Comparison of ENCODE assay signal across 12 cellular contexts in the genomic region with DNA sequence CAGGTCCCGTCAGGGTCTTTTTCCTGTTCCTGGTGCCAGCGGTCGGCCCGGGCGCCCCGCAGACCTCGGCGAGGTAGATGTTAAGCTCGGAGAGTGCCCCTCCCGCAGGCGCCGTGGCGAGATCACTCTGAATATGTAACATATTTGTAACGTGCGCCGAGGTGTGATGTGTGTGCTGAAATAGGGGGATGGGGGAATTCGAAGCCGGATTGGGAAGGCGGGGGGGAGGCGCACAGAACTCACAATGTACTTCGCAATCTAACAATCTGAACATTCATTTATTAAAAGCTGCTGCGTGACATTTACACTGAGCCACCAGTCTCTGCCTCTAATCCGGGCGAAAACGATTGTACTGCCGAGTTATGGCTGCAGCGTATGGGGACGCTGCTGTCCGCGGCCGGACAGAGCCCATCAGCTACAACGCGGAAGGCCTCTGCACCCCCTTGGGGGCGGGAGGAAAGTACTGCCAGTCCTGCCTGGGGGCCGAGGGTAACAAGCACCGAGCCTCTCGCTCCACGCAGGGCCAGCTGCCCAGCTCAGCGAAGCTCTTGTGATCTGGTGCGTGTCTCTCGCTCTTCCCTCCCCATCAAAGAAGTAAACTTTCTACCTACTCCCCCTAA. TPM values are rescaled to one million over a fixed set of nuclear protein-coding genes. Genes with fewer than 3 reads are reported as not detected.
DNase-seq lines count a peak whose midpoint lies in the region; TF ChIP-seq lines count a peak whose summit lies in the region.
"Had no signal": no experiment of that assay in that cellular context is flagged by ENCODE, and none has a peak within 500 bp of the region (broad histone marks: within the 10 kb centered on the region; RNA-seq: fewer than 3 reads in every experiment).

No MANE protein-coding gene starts in this region.

- WGBS in spleen, 5 donors: 6 to 9% (median 6%) methylated on average over 30 to 41 of the region's 41 CpGs

- H3K27ac Mint-ChIP-seq in activated T-helper 1 cell treated with anti-CD3 and anti-CD28 coated beads, Interleukin-12 subunit alpha, Interleukin-12 subunit beta, Interleukin-2, Interleukin-4 antibody, amounts not matched to agents 30 ng/mL and 10 ng/mL and 1 ng/mL, durations not matched to agents 14 hours and 24 hours and 36 hours: peak overlapping the region; percentile 84

- H3K36me3 ChIP-seq in iPS-18a (ENCODE audit: control insufficient read depth, low read depth, low read length) (no peaks in the 10 kb centered on the region), spleen (no peaks in the 10 kb centered on the region)

- no peak for TF ChIP-seq POLR2A in spleen (IDR thresholded peaks at IDR 0.05)

- H3K9ac ChIP-seq in iPS-18a (ENCODE audit: low read length): no peak overlapping the region

- H3K9me3 Mint-ChIP-seq in activated T-helper 1 cell treated with anti-CD3 and anti-CD28 coated beads, Interleukin-12 subunit alpha, Interleukin-12 subunit beta, Interleukin-2, Interleukin-4 antibody, amounts not matched to agents 30 ng/mL and 10 ng/mL and 1 ng/mL, durations not matched to agents 14 hours and 24 hours and 36 hours: peaks cover 7% of the 10 kb centered on the region

- peaks cover 92% of the 10 kb centered on the region for H3K27me3 Mint-ChIP-seq in activated T-helper 1 cell treated with anti-CD3 and anti-CD28 coated beads, Interleukin-12 subunit alpha, Interleukin-12 subunit beta, Interleukin-2, Interleukin-4 antibody, amounts not matched to agents 30 ng/mL and 10 ng/mL and 1 ng/mL, durations not matched to agents 14 hours and 24 hours and 36 hours (ENCODE audit: insufficient read depth)

- peaks cover 54% of the 10 kb centered on the region for H3K4me1 Mint-ChIP-seq in activated T-helper 1 cell treated with anti-CD3 and anti-CD28 coated beads, Interleukin-12 subunit alpha, Interleukin-12 subunit beta, Interleukin-2, Interleukin-4 antibody, amounts not matched to agents 30 ng/mL and 10 ng/mL and 1 ng/mL, durations not matched to agents 14 hours and 24 hours and 36 hours (ENCODE audit: low read depth)

- H3K4me1 ChIP-seq in iPS-18a (ENCODE audit: control insufficient read depth, low read depth, low read length): peaks cover 48% of the 10 kb centered on the region
- peaks cover 18 to 82% (median 62%) of the 10 kb centered on the region in 6 donors for H3K4me1 ChIP-seq in spleen

- H3K4me3 Mint-ChIP-seq in activated T-helper 1 cell treated with anti-CD3 and anti-CD28 coated beads, Interleukin-12 subunit alpha, Interleukin-12 subunit beta, Interleukin-2, Interleukin-4 antibody, amounts not matched to agents 30 ng/mL and 10 ng/mL and 1 ng/mL, durations not matched to agents 14 hours and 24 hours and 36 hours: peak overlapping the region; percentile 47
- H3K4me3 Mint-ChIP-seq: activated B cell treated with CpG ODN at 0.5 μM for 24 hours had no signal

- intact Hi-C loops in activated T-helper 1 cell treated with anti-CD3 and anti-CD28 coated beads, Interleukin-12 subunit alpha, Interleukin-12 subunit beta, Interleukin-2, Interleukin-4 antibody, amounts not matched to agents 30 ng/mL and 10 ng/mL and 1 ng/mL, durations not matched to agents 14 hours and 24 hours and 36 hours (cut with micrococcal nuclease): loop anchor here (1.0 to 10.0 kb wide), 3 partner anchors 18 to 679 kb away; a partner anchor contains a TSS
- intact Hi-C loops in spleen (cut with DNase I; ENCODE audit: low total_unique reads): loop anchor here (10.0 kb wide), 1 partner anchor 119 kb away; no protein-coding TSS in a partner anchor

- H3K27me3 ChIP-seq in iPS-18a (ENCODE audit: control insufficient read depth, insufficient read depth, low read length): peaks cover 100% of the 10 kb centered on the region
- peaks cover 18 to 100% (median 98%) of the 10 kb centered on the region in 7 donors for H3K27me3 ChIP-seq in spleen (replicated peaks in 1 of 7)

- peak overlapping the region; percentile 41 for H3K4me3 ChIP-seq in iPS-18a (ENCODE audit: low read length)
- peak overlapping the region in 6 of 8 donors; percentile 2 to 65 (median 24) for H3K4me3 ChIP-seq in spleen

- DNase-seq in NCI-H1092 treated with DMSO at 0.1 percent for 48 hours (lab: John Stamatoyannopoulos, UW) (peak; percentile 59), NCI-H1092 (lab: John Stamatoyannopoulos, UW) (no peak), spleen (no peak), HPDE6-E6E7 (ENCODE audit: extremely low spot score) (no peak), NCI-H1436 treated with DMSO at 0.1 percent for 48 hours (lab: John Stamatoyannopoulos, UW) (no peak), SK-N-DZ (ENCODE audit: low spot score) (no peak)
- no peak for DNase-seq in activated T-helper 1 cell treated with anti-CD3 and anti-CD28 coated beads, Interleukin-12 subunit alpha, Interleukin-12 subunit beta, Interleukin-2, Interleukin-4 antibody, amounts not matched to agents 30 ng/mL and 10 ng/mL and 1 ng/mL, durations not matched to agents 14 hours and 24 hours and 36 hours (ENCODE audit: low spot score)
- DNase-seq: activated B cell treated with CpG ODN at 0.5 μM for 24 hours, NCI-H345 had no signal

- TF ChIP-seq CTCF in spleen (IDR thresholded peaks at IDR 0.05 in 8 of 11, conservative IDR thresholded peaks at IDR 0.05 in 3 of 11): no peak

- H3K9me3 ChIP-seq in iPS-18a (ENCODE audit: control insufficient read depth, low read depth, low read length): no peaks in the 10 kb centered on the region
- peaks cover 0 to 42% (median 0%) of the 10 kb centered on the region in 8 donors for H3K9me3 ChIP-seq in spleen

- H3K27ac ChIP-seq in iPS-18a (ENCODE audit: low read length) (no peak overlapping the region), spleen (no peak overlapping the region)

- peaks cover 7% of the 10 kb centered on the region for H3K36me3 Mint-ChIP-seq in activated T-helper 1 cell treated with anti-CD3 and anti-CD28 coated beads, Interleukin-12 subunit alpha, Interleukin-12 subunit beta, Interleukin-2, Interleukin-4 antibody, amounts not matched to agents 30 ng/mL and 10 ng/mL and 1 ng/mL, durations not matched to agents 14 hours and 24 hours and 36 hours (ENCODE audit: low read depth)

RNA-seq across cellular contexts. Expression of a gene that starts 8.3 kb away (rescaled TPM):
- not detected in 2 replicates for total RNA-seq in activated T-helper 1 cell treated with anti-CD3 and anti-CD28 coated beads, Interleukin-12 subunit alpha, Interleukin-12 subunit beta, Interleukin-2, Interleukin-4 antibody, amounts not matched to agents 30 ng/mL and 10 ng/mL and 1 ng/mL, durations not matched to agents 14 hours and 24 hours and 36 hours
- total RNA-seq in spleen: not detected
- polyA plus RNA-seq in spleen: not detected
- polyA plus RNA-seq in SK-N-DZ (2014; cell fraction: cytosol; rRNA removed): not detected in 2 replicates
- not detected in 2 replicates for polyA plus RNA-seq in SK-N-DZ (2014; cell fraction: nucleus; rRNA removed)
- total RNA-seq: A172, activated B cell treated with CpG ODN at 0.5 μM for 24 hours, myocyte had no signal
